8 cellular contexts compared by ENCODE assay signal in the genomic region with DNA sequence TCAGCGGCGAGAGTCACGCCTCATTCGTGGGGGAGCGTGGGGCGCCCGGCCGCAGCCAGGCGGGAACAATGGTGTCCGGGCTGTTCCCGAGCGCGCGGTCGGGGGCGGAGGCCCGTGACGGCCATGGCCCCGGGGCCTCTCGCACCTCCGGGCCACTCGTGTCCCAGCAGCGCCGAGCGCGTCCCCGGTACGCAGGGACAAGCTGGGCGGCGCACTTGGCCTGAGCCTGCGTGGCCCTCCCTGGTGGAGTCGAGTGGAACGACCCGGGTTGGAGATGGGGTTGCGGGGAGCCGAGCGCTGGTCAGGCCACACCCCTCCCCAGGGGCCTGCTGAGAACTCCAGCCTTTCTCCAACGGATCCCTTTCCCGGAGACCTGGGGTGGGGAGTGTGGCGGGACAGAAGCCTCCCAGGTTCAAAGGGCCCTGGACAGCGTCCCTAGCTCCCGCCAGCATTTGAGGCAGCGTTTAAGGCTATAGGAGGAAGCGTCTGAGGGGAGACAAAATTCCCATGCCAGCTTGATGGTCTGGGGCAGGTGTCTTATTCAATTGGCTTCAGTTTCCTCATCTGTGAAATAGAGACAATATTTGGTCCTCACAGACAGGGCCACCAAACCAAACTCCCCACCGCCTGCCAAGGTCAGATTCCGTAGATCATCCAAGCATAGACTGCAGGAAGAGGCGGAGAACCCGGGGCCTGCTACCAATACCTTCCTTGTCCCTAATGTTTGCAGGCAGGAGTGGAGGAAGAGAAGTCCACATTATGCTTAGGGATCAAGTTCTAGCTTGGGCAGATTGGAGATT. TPM values are rescaled to one million over a fixed set of nuclear protein-coding genes. Genes with fewer than 3 reads are reported as not detected.
DNase-seq lines count a peak whose midpoint lies in the region; ATAC-seq, FAIRE-seq and TF ChIP-seq lines count a peak whose summit lies in the region.

No MANE protein-coding gene starts in this region.

- FAIRE-seq in bronchial epithelial cell (lab: Jason Lieb, UNC) = no peak

- TF ChIP-seq CTCF in HL-60 (IDR thresholded peaks at IDR 0.05; ENCODE audit: insufficient read depth, low read length) (no peak), bronchial epithelial cell (IDR thresholded peaks at IDR 0.05; ENCODE audit: insufficient read depth, low read length, severe bottlenecking) (peak; percentile 3), kidney epithelial cell (IDR thresholded peaks at IDR 0.05; ENCODE audit: insufficient read depth, low read length, poor library complexity, severe bottlenecking) (no peak)

- H3K27me3 ChIP-seq in HL-60 (ENCODE audit: insufficient read depth, poor library complexity, severe bottlenecking) = no peaks in the 10 kb centered on the region
- no peaks in the 10 kb centered on the region for H3K27me3 ChIP-seq in bronchial epithelial cell (ENCODE audit: control insufficient read depth, insufficient read depth, low read length)
- H3K27me3 ChIP-seq in kidney epithelial cell (ENCODE audit: control insufficient read depth, insufficient read depth, low read length) = no peaks in the 10 kb centered on the region

- peak overlapping the region; percentile 95 for H3K4me3 ChIP-seq in HL-60 (replicated peaks; ENCODE audit: insufficient read depth, low read length)
- peak overlapping the region; percentile 96 for H3K4me3 ChIP-seq in bronchial epithelial cell (ENCODE audit: low read depth, low read length)
- H3K4me3 ChIP-seq in kidney epithelial cell (ENCODE audit: low read depth, low read length) = peak overlapping the region; percentile 83

- peak; percentile 20 for ATAC-seq in GM21381 (IDR thresholded peaks at IDR 0.05; ENCODE audit: unreplicated experiment)

- H3K27ac ChIP-seq in HL-60 (replicated peaks) = peak overlapping the region; percentile 70

- H3K36me3 ChIP-seq in bronchial epithelial cell (ENCODE audit: control insufficient read depth, insufficient read depth, low read length) (no peaks in the 10 kb centered on the region), kidney epithelial cell (ENCODE audit: control insufficient read depth, insufficient read depth, low read length) (no peaks in the 10 kb centered on the region)

- DNase-seq in ELF-1 (ENCODE audit: low read depth, low spot score) (peak; percentile 75), HL-60 (ENCODE audit: low read depth in 1 of 2, low spot score in 1 of 2) (peak in 1 of 2 experiments; percentile 63), SW 1271 (lab: John Stamatoyannopoulos, UW) (peak; percentile 34 to 76), bronchial epithelial cell (ENCODE audit: low read depth) (peak; percentile 6), kidney epithelial cell (ENCODE audit: low read depth) (no peak), NCI-H2029 treated with DMSO at 0.1 percent for 48 hours (lab: John Stamatoyannopoulos, UW) (no peak)
- DNase-seq in stimulated activated CD4-positive, alpha-beta T cell treated with anti-CD3 and anti-CD28 coated beads, Interleukin-2, amount 100 ng/mL, for 24 hours = peak; percentile 54 to 58

RNA-seq across cellular contexts. Expression of a gene that starts 0.5 kb away (rescaled TPM):
- total RNA-seq in bronchial epithelial cell (59.5 and 67.4 TPM in 2 replicates), kidney epithelial cell (178 and 225 TPM in 2 replicates)

RNA-seq across cellular contexts. Expression of a gene that starts 37.6 kb away (rescaled TPM):
- total RNA-seq in bronchial epithelial cell = not detected in 2 replicates
- not detected in 2 replicates for total RNA-seq in kidney epithelial cell

RNA-seq across cellular contexts. Expression of a gene that starts 39.6 kb away (rescaled TPM):
- total RNA-seq in bronchial epithelial cell = not detected in 2 replicates
- not detected in 2 replicates for total RNA-seq in kidney epithelial cell

Comparison
In these comparisons a context has a peak if more than half of its experiments do, and no peak if none do; other contexts are left out.
1. DNase-seq: peak in ELF-1 (single experiment), SW 1271 (2 of 2), bronchial epithelial cell (single experiment) and stimulated activated CD4-positive, alpha-beta T cell treated with anti-CD3 and anti-CD28 coated beads, Interleukin-2, amount 100 ng/mL, for 24 hours (2 of 2); none in kidney epithelial cell (single experiment) and NCI-H2029 treated with DMSO at 0.1 percent for 48 hours (single experiment).
2. Peak in every context shown above with its lines, with median percentiles within 50 percentile points of each other: H3K4me3 ChIP-seq.